In the genomic region with DNA sequence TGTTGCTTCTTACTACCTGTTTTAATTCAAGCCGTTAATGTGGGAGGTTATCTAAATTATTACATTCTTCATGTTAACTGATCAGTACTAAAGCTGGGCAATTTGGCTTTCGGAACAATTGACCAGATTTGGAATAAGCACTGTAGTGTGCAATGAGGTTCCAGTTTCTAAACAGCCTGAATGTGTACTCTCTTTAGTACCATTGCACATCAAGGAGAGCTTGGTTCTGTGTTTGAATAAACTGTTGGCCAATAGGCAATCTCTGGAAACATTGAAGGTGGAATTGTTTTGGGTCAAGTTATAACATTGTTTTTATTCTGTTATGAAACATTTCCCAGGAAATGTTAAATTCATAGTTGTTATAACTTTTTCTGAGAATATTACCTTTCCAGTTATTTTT, we compare ENCODE assay signal across 21 cellular contexts.
A peak's percentile ranks its signal among the peaks of the same experiment; 100 is the strongest.
DNase-seq lines count a peak whose midpoint lies in the region; ATAC-seq, FAIRE-seq and TF ChIP-seq lines count a peak whose summit lies in the region.
"Had no signal": no experiment of that assay in that cellular context is flagged by ENCODE, and none has a peak within 500 bp of the region (broad histone marks: within the 10 kb centered on the region; RNA-seq: fewer than 3 reads in every experiment).

No MANE protein-coding gene starts in this region.

- H3K27me3 Mint-ChIP-seq in brain = no peaks in the 10 kb centered on the region
- H3K27me3 Mint-ChIP-seq in H9 (ENCODE audit: low read depth) = no peaks in the 10 kb centered on the region
- H3K27me3 Mint-ChIP-seq in activated CD4-positive, alpha-beta memory T cell treated with anti-CD3 and anti-CD28 coated beads for 36 hours = no peaks in the 10 kb centered on the region
- H3K27me3 Mint-ChIP-seq: CD4-positive, CD25-positive, alpha-beta regulatory T cell; T-cell had no signal

- no TSS peak for BruUV-seq in HepG2 (replicated peaks; lab: Mats Ljungman, UMichigan)

- H4K8ac ChIP-seq in H9 (replicated peaks; ENCODE audit: insufficient read length, low read depth, low read length) = no peak overlapping the region

- H3K56ac ChIP-seq in H9 (ENCODE audit: insufficient read length, low read depth, low read length) = no peak overlapping the region

- no peak overlapping the region for H2BK120ac ChIP-seq in H9 (ENCODE audit: low read depth, low read length, poor library complexity, severe bottlenecking)

- no peak for TF ChIP-seq RAD21 in HepG2 (CRISPR knock-in tag; IDR thresholded peaks at IDR 0.05)

- H3K36me3 Mint-ChIP-seq in brain (peaks cover 10% of the 10 kb centered on the region), H9 (ENCODE audit: insufficient read depth in 1 of 3, low read depth in 3 of 3) (no peaks in the 10 kb centered on the region)
- H3K36me3 Mint-ChIP-seq in activated CD4-positive, alpha-beta memory T cell treated with anti-CD3 and anti-CD28 coated beads for 36 hours = no peaks in the 10 kb centered on the region
- H3K36me3 Mint-ChIP-seq: CD4-positive, CD25-positive, alpha-beta regulatory T cell had no signal

- 83% methylated on average over 2 of the region's 2 CpGs for WGBS in HepG2 (ENCODE audit: low lambda C conversion rate)
- WGBS in H9 (ENCODE audit: extremely low coverage, insufficient read length, low lambda C conversion rate) = no CpG with 5 or more reads among the region's 2 CpGs

- peak overlapping the region in 4 of 5 experiments; percentile 7 to 49 (median 28) for H3K4me3 Mint-ChIP-seq in brain
- H3K4me3 Mint-ChIP-seq in H9 = no peak overlapping the region
- no peak overlapping the region for H3K4me3 Mint-ChIP-seq in activated CD4-positive, alpha-beta memory T cell treated with anti-CD3 and anti-CD28 coated beads for 36 hours
- H3K4me3 Mint-ChIP-seq: CD4-positive, CD25-positive, alpha-beta regulatory T cell; T-cell had no signal

- TF ChIP-seq CTCF in Loucy (conservative IDR thresholded peaks at IDR 0.05; ENCODE audit: low read length) (no peak), brain (conservative IDR thresholded peaks at IDR 0.05) (no peak), HepG2 (CRISPR knock-in tag; IDR thresholded peaks at IDR 0.05) (no peak), H9 (conservative IDR thresholded peaks at IDR 0.05) (no peak), mucosa of descending colon (IDR thresholded peaks at IDR 0.05) (no peak)

- POLR2A ChIA-PET in HepG2 (lab: Yijun Ruan, JAX) = no interaction called here
- POLR2A ChIA-PET in activated CD4-positive, alpha-beta memory T cell treated with anti-CD3 and anti-CD28 coated beads for 36 hours (lab: Charles Lee) = no interaction called here

- ATAC-seq in HepG2 (peak; percentile 53; the same call in 1 of the 3 replicates), mucosa of descending colon (no peak)
- ATAC-seq: T-cell had no signal

- H3K79me1 ChIP-seq in H9 (ENCODE audit: insufficient read depth, low read depth, low read length, poor library complexity, severe bottlenecking) = no peaks in the 10 kb centered on the region

- CTCF ChIA-PET in HepG2 (lab: Yijun Ruan, JAX; ENCODE audit: low intra/inter-chr PET ratio, low total read pairs) = no interaction called here
- CTCF ChIA-PET in activated CD4-positive, alpha-beta memory T cell treated with anti-CD3 and anti-CD28 coated beads for 36 hours (lab: Charles Lee) = interaction anchor here (1.0 kb wide), 1 partner anchor 13 kb away, joined by 4 read pairs; no protein-coding TSS in a partner anchor

- H3K4me1 ChIP-seq in Loucy (ENCODE audit: insufficient read depth, low read length, poor library complexity, severe bottlenecking) = peaks cover 53% of the 10 kb centered on the region
- H3K4me1 ChIP-seq in HepG2 (ENCODE audit: insufficient read depth, low read length) = peaks cover 44% of the 10 kb centered on the region
- H3K4me1 ChIP-seq in H9 (ENCODE audit: insufficient read depth, low read length) = no peaks in the 10 kb centered on the region
- no peaks in the 10 kb centered on the region for H3K4me1 ChIP-seq in mucosa of descending colon (ENCODE audit: low read depth)
- H3K4me1 ChIP-seq: Caco-2 had no signal

- no peak overlapping the region for H3K18ac ChIP-seq in H9 (ENCODE audit: insufficient read length, low read depth, low read length)

- H3K14ac ChIP-seq in H9 (ENCODE audit: insufficient read depth, low read length) = no peak overlapping the region

- H3K36me3 ChIP-seq in Loucy (ENCODE audit: insufficient read depth, low read length) (no peaks in the 10 kb centered on the region), HepG2 (replicated peaks in 1 of 2; ENCODE audit: control insufficient read depth in 1 of 2, insufficient read depth in 2 of 2, low read length in 2 of 2) (no peaks in the 10 kb centered on the region), mucosa of descending colon (ENCODE audit: low read depth) (no peaks in the 10 kb centered on the region)
- H3K36me3 ChIP-seq: BE2C had no signal

- no peak overlapping the region for H2BK15ac ChIP-seq in H9 (ENCODE audit: low read depth, low read length)

- H3K27ac Mint-ChIP-seq in brain (peak overlapping the region in 3 of 5 experiments; percentile 3 to 83 (median 70)), H9 (peak overlapping the region in 1 of 3 experiments; percentile 16; a peak in 1 of 7 replicates)
- H3K27ac Mint-ChIP-seq in activated CD4-positive, alpha-beta memory T cell treated with anti-CD3 and anti-CD28 coated beads for 36 hours = no peak overlapping the region
- H3K27ac Mint-ChIP-seq: CD4-positive, CD25-positive, alpha-beta regulatory T cell; T-cell had no signal

- H2AK5ac ChIP-seq in H9 (ENCODE audit: insufficient read length, low read length) = no peak overlapping the region

- no peak for TF ChIP-seq POLR2A in HepG2 (IDR thresholded peaks at IDR 0.05; ENCODE audit: insufficient read depth in 1 of 2, low read depth in 2 of 2, low read length in 2 of 2)

- peak in 1 of 2 experiments; percentile 31; a peak in 1 of 4 replicates for TF ChIP-seq EP300 in HepG2 (IDR thresholded peaks at IDR 0.05; ENCODE audit: low read depth in 2 of 2, low read length in 2 of 2)
- no peak for TF ChIP-seq EP300 in HepG2 (CRISPR knock-in tag; IDR thresholded peaks at IDR 0.05; ENCODE audit: borderline replicate concordance)

- intact Hi-C loops in HepG2 (cut with micrococcal nuclease; ENCODE audit: unreplicated experiment) (no loop called here), mucosa of descending colon (cut with DNase I, micrococcal nuclease) (no loop called here)
- intact Hi-C loops in activated CD4-positive, alpha-beta memory T cell treated with anti-CD3 and anti-CD28 coated beads for 36 hours (cut with micrococcal nuclease) = loop anchor here (10.0 kb wide), 1 partner anchor 218 kb away; no protein-coding TSS in a partner anchor

- H3K4me3 ChIP-seq in Loucy (ENCODE audit: low read length, poor library complexity, severe bottlenecking) (no peak overlapping the region), HepG2 (replicated peaks in 1 of 3; ENCODE audit: insufficient read depth in 1 of 3, low read depth in 2 of 3, low read length in 3 of 3) (no peak overlapping the region), mucosa of descending colon (no peak overlapping the region)

- peak; percentile 64 for FAIRE-seq in HepG2 (lab: Jason Lieb, UNC)
- FAIRE-seq: GM12891, RCC 7860 had no signal

- H3K4ac ChIP-seq in H9 (ENCODE audit: low read depth, low read length) = no peak overlapping the region

- DNase-seq in NCI-H1092 (lab: John Stamatoyannopoulos, UW) (peak; percentile 44), NCI-H1092 treated with DMSO at 0.1 percent for 48 hours (lab: John Stamatoyannopoulos, UW) (no peak), HepG2 (ENCODE audit: low spot score) (peak; percentile 26), H9 (no peak), mucosa of descending colon (no peak)
- no peak for DNase-seq in activated CD4-positive, alpha-beta memory T cell treated with anti-CD3 and anti-CD28 coated beads for 36 hours
- DNase-seq: BE2C; Caco-2; CD4-positive, CD25-positive, alpha-beta regulatory T cell; DMS53; EL; H7; MV-4-11; NCI-H1417 treated with DMSO at 0.1 percent for 48 hours; NCI-H2029; Right ventricle myocardium superior; T-cell had no signal

- no peak overlapping the region for H2BK12ac ChIP-seq in H9 (ENCODE audit: insufficient read length, low read depth, low read length)

- H3K9me3 ChIP-seq in Loucy (ENCODE audit: insufficient read depth, low read depth, low read length) (no peaks in the 10 kb centered on the region), HepG2 (ENCODE audit: low read length) (no peaks in the 10 kb centered on the region), H9 (ENCODE audit: control insufficient read depth, low read depth, low read length) (no peaks in the 10 kb centered on the region), mucosa of descending colon (no peaks in the 10 kb centered on the region)
- H3K9me3 ChIP-seq: BE2C, Caco-2 had no signal

- H3K27me3 ChIP-seq in Loucy (ENCODE audit: insufficient read depth, low read length, poor library complexity, severe bottlenecking) = no peaks in the 10 kb centered on the region
- no peaks in the 10 kb centered on the region for H3K27me3 ChIP-seq in HepG2 (ENCODE audit: control insufficient read depth in 1 of 2, insufficient read depth in 2 of 2, low read length in 2 of 2)
- no peaks in the 10 kb centered on the region for H3K27me3 ChIP-seq in H9 (ENCODE audit: insufficient read depth, low read length)
- H3K27me3 ChIP-seq: BE2C had no signal

- in situ Hi-C loops in HepG2 (cut with HindIII; ENCODE audit: extremely low pct_ligation_motif_present, low pct_unique_long_range_greater_than_20kb) = no loop called here

- H3K9ac ChIP-seq in Loucy (ENCODE audit: low read depth, low read length, poor library complexity, severe bottlenecking) (no peak overlapping the region), HepG2 (ENCODE audit: insufficient read depth, low read depth, low read length) (no peak overlapping the region), H9 (ENCODE audit: extremely low read depth, insufficient read length, low read length) (no peak overlapping the region)

- H3F3A ChIP-seq in Loucy (ENCODE audit: low read depth) = no peaks in the 10 kb centered on the region

- H3K4me1 Mint-ChIP-seq in brain (peaks cover 93% of the 10 kb centered on the region), H9 (peaks cover 7 to 14% of the 10 kb centered on the region in 2 experiments; a peak in 3 of 4 replicates)
- peaks cover 13% of the 10 kb centered on the region for H3K4me1 Mint-ChIP-seq in activated CD4-positive, alpha-beta memory T cell treated with anti-CD3 and anti-CD28 coated beads for 36 hours (ENCODE audit: low read depth)

- H4K5ac ChIP-seq in H9 (ENCODE audit: insufficient read length, low read depth, low read length) = no peak overlapping the region

- H3K9me3 Mint-ChIP-seq in brain (peaks cover 0 to 3% (median 0%) of the 10 kb centered on the region in 5 experiments), H9 (no peaks in the 10 kb centered on the region)
- no peaks in the 10 kb centered on the region for H3K9me3 Mint-ChIP-seq in activated CD4-positive, alpha-beta memory T cell treated with anti-CD3 and anti-CD28 coated beads for 36 hours
- H3K9me3 Mint-ChIP-seq: T-cell had no signal

- no peak overlapping the region for H4K91ac ChIP-seq in H9 (ENCODE audit: insufficient read length, low read depth, low read length)

- H3K27ac ChIP-seq in HepG2 (ENCODE audit: extremely low read length, insufficient read depth, low read length) (no peak overlapping the region), H9 (ENCODE audit: insufficient read length, low read depth, low read length) (no peak overlapping the region)

- no peak overlapping the region for H3K23ac ChIP-seq in H9 (ENCODE audit: insufficient read length, low read depth, low read length)

- no peak overlapping the region for H2BK20ac ChIP-seq in H9 (ENCODE audit: low read depth, low read length, poor library complexity, severe bottlenecking)

- H4K20me1 ChIP-seq in Loucy (ENCODE audit: insufficient read depth, low read length, poor library complexity, severe bottlenecking) (peaks cover 6% of the 10 kb centered on the region), HepG2 (ENCODE audit: insufficient read depth, low read length) (no peaks in the 10 kb centered on the region), H9 (ENCODE audit: control insufficient read depth, insufficient read depth, insufficient read length) (no peaks in the 10 kb centered on the region)

- peak overlapping the region; percentile 50 for H3K4me2 ChIP-seq in Loucy (ENCODE audit: low read depth, low read length, poor library complexity, severe bottlenecking)
- H3K4me2 ChIP-seq in HepG2 (ENCODE audit: low read depth, low read length) = no peak overlapping the region
- no peak overlapping the region for H3K4me2 ChIP-seq in H9 (ENCODE audit: insufficient read depth, insufficient read length, low read length)

- H3K23me2 ChIP-seq in H9 (ENCODE audit: insufficient read length, low read depth, low read length, poor library complexity, severe bottlenecking) = no peaks in the 10 kb centered on the region

- H3K79me2 ChIP-seq in Loucy (ENCODE audit: insufficient read depth, low read length) = peaks cover 91% of the 10 kb centered on the region
- H3K79me2 ChIP-seq in HepG2 (ENCODE audit: insufficient read depth, low read length) = no peaks in the 10 kb centered on the region
- peaks cover 2% of the 10 kb centered on the region; the same call in 1 of the 2 replicates for H3K79me2 ChIP-seq in H9 (ENCODE audit: insufficient read depth, low read length)

- H3T11ph ChIP-seq in H9 (ENCODE audit: low read length) = no peak overlapping the region

- no peak overlapping the region for H2BK5ac ChIP-seq in H9 (ENCODE audit: insufficient read length, low read length)

- no peak overlapping the region for H2AFZ ChIP-seq in Loucy (ENCODE audit: low read length)
- H2AFZ ChIP-seq in HepG2 (ENCODE audit: low read length) = no peak overlapping the region
- H2AFZ ChIP-seq in H9 (ENCODE audit: low read length) = no peak overlapping the region

- no peaks in the 10 kb centered on the region for H3K9me2 ChIP-seq in Loucy (replicated peaks; ENCODE audit: low read depth, low read length)

Comparison
In these comparisons a context has a peak if more than half of its experiments do, and no peak if none do; other contexts are left out.
1. DNase-seq: peak in NCI-H1092 (single experiment) and HepG2 (single experiment); none in NCI-H1092 treated with DMSO at 0.1 percent for 48 hours (single experiment), H9 (single experiment), mucosa of descending colon (0 of 3) and activated CD4-positive, alpha-beta memory T cell treated with anti-CD3 and anti-CD28 coated beads for 36 hours (single experiment).
2. H3K4me3 Mint-ChIP-seq: peak in brain (4 of 5); none in H9 (0 of 2) and activated CD4-positive, alpha-beta memory T cell treated with anti-CD3 and anti-CD28 coated beads for 36 hours (single experiment).